ENCODE assay signal across 1 cellular context in genomic region chr10:116084166-116084565, GRCh38.
TF ChIP-seq lines count a peak whose summit lies in the region.

No MANE protein-coding gene starts in this region.

TF ChIP-seq in IMR-90, 13 proteins besides CTCF, POLR2A, EP300 and RAD21:
- TF ChIP-seq NFE2L2 (IDR thresholded peaks at IDR 0.05; ENCODE audit: low read depth, low read length) (no peak), MXI1 (IDR thresholded peaks at IDR 0.05; ENCODE audit: borderline replicate concordance, low read depth, low read length) (0 out of 2 replicates have a peak, but pooled peaks have one; percentile 30), CEBPB (IDR thresholded peaks at IDR 0.05; ENCODE audit: low read depth, low read length) (no peak), SMC3 (IDR thresholded peaks at IDR 0.05; ENCODE audit: low read depth, low read length) (no peak)
- TF ChIP-seq, protein P1, sequence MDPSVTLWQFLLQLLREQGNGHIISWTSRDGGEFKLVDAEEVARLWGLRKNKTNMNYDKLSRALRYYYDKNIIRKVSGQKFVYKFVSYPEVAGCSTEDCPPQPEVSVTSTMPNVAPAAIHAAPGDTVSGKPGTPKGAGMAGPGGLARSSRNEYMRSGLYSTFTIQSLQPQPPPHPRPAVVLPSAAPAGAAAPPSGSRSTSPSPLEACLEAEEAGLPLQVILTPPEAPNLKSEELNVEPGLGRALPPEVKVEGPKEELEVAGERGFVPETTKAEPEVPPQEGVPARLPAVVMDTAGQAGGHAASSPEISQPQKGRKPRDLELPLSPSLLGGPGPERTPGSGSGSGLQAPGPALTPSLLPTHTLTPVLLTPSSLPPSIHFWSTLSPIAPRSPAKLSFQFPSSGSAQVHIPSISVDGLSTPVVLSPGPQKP (IDR thresholded peaks at IDR 0.05; ENCODE audit: borderline replicate concordance, low read depth, low read length), result no peak
